Comparison of ENCODE assay signal across 17 cellular contexts in genomic region chr16:30966033-30966619, GRCh38. TPM values are rescaled to one million over a fixed set of nuclear protein-coding genes. Genes with fewer than 3 reads are reported as not detected.
"Had no signal": no experiment of that assay in that cellular context is flagged by ENCODE, and none has a peak within 500 bp of the region (broad histone marks: within the 10 kb centered on the region; RNA-seq: fewer than 3 reads in every experiment).

No MANE protein-coding gene starts in this region.

- H3K4me1 Mint-ChIP-seq: endodermal cell had no signal

- ATAC-seq: body of pancreas, heart left ventricle, left ventricle myocardium superior, SK-N-SH treated with all-trans-retinoic acid at 6 μM for 48 hours had no signal

- H3K4me3 Mint-ChIP-seq: activated CD4-positive, alpha-beta memory T cell treated with anti-CD3 and anti-CD28 coated beads for 36 hours; dendritic cell treated with granulocyte-macrophage colony-stimulating factor and Interleukin-4, amounts not matched to agents 40 ng/mL and 50 ng/mL, for 4 days; endodermal cell had no signal

- DNase-seq: activated CD4-positive, alpha-beta memory T cell treated with anti-CD3 and anti-CD28 coated beads for 36 hours; activated CD4-positive, alpha-beta T cell treated with anti-CD3 and anti-CD28 coated beads for 1 hour; activated CD8-positive, alpha-beta memory T cell treated with anti-CD3 and anti-CD28 coated beads, Interleukin-2, amount 50 U/mL, for 4 hours; activated naive CD4-positive, alpha-beta T cell treated with Interleukin-2 at 50 U/mL for 16 hours; body of pancreas; endodermal cell; foreskin fibroblast; left ventricle myocardium superior; mesendoderm; ovary; stimulated activated naive CD4-positive, alpha-beta T cell; T-helper 2 cell; testis had no signal

- H3K9me3 Mint-ChIP-seq: activated CD4-positive, alpha-beta memory T cell treated with anti-CD3 and anti-CD28 coated beads for 36 hours; dendritic cell treated with granulocyte-macrophage colony-stimulating factor and Interleukin-4, amounts not matched to agents 40 ng/mL and 50 ng/mL, for 4 days; endodermal cell had no signal

- H3K27ac Mint-ChIP-seq: activated CD4-positive, alpha-beta memory T cell treated with anti-CD3 and anti-CD28 coated beads for 36 hours; dendritic cell treated with granulocyte-macrophage colony-stimulating factor and Interleukin-4, amounts not matched to agents 40 ng/mL and 50 ng/mL, for 4 days; endodermal cell had no signal

RNA-seq across cellular contexts. Expression of gene STX1B, which starts 44.3 kb away (rescaled TPM):
- total RNA-seq: skeletal muscle tissue had no signal
